In genomic region chr2:20940856-20941255, GRCh38 we compare ENCODE assay signal across 23 cellular contexts.
"Had no signal": no experiment of that assay in that cellular context is flagged by ENCODE, and none has a peak within 500 bp of the region (broad histone marks: within the 10 kb centered on the region; RNA-seq: fewer than 3 reads in every experiment).

No MANE protein-coding gene starts in this region.

- H3K4me3 ChIP-seq: colonic mucosa, esophagus squamous epithelium, gastrocnemius medialis, heart right ventricle, left lung, lower lobe of right lung had no signal

- H3K27ac ChIP-seq: colonic mucosa, epithelial cell of prostate, esophagus squamous epithelium, gastrocnemius medialis, heart right ventricle, left lung, lower lobe of right lung had no signal

- H3K36me3 ChIP-seq: colonic mucosa, esophagus squamous epithelium, gastrocnemius medialis, heart right ventricle, left lung, lower lobe of right lung had no signal

- DNase-seq: colonic mucosa; cortex of kidney; effector CD8-positive, alpha-beta T cell; effector memory CD8-positive, alpha-beta T cell; endodermal cell; erythroblast; esophagus squamous epithelium; foreskin fibroblast; foreskin melanocyte; gastrocnemius medialis; glutamatergic neuron; head of caudate nucleus; heart right ventricle; hippocampal formation; left cardiac atrium; left lung; left ventricle myocardium superior; lower lobe of right lung; mesenchymal stem cell; midbrain had no signal

- ATAC-seq: effector memory CD8-positive, alpha-beta T cell; esophagus mucosa; gastrocnemius medialis; heart right ventricle; left cardiac atrium; left lung; left ventricle myocardium superior; lower lobe of right lung had no signal

- H3K9me3 Mint-ChIP-seq: dendritic cell treated with granulocyte-macrophage colony-stimulating factor and Interleukin-4, amounts not matched to agents 40 ng/mL and 50 ng/mL, for 4 days; effector memory CD8-positive, alpha-beta T cell; endodermal cell had no signal

- H3K4me1 ChIP-seq: colonic mucosa, esophagus squamous epithelium, gastrocnemius medialis, heart right ventricle, left lung, lower lobe of right lung had no signal

- H3K4me3 Mint-ChIP-seq: dendritic cell treated with granulocyte-macrophage colony-stimulating factor and Interleukin-4, amounts not matched to agents 40 ng/mL and 50 ng/mL, for 4 days; effector memory CD8-positive, alpha-beta T cell; endodermal cell had no signal

- H3K9me3 ChIP-seq: colonic mucosa, esophagus squamous epithelium, gastrocnemius medialis, heart right ventricle, left lung, lower lobe of right lung had no signal

- H3K27me3 ChIP-seq: colonic mucosa, gastrocnemius medialis, left lung had no signal

- H3K4me1 Mint-ChIP-seq: endodermal cell had no signal

- H3K27ac Mint-ChIP-seq: dendritic cell treated with granulocyte-macrophage colony-stimulating factor and Interleukin-4, amounts not matched to agents 40 ng/mL and 50 ng/mL, for 4 days; effector memory CD8-positive, alpha-beta T cell; endodermal cell had no signal
